1 cellular context compared by ENCODE assay signal in genomic region chr12:93785262-93786010, GRCh38.
TF ChIP-seq lines count a peak whose summit lies in the region.

No MANE protein-coding gene starts in this region.

TF ChIP-seq in A549, 52 proteins besides CTCF, POLR2A, EP300 and RAD21 (continued from another document):
- TF ChIP-seq NFE2L2 (conservative IDR thresholded peaks at IDR 0.05; ENCODE audit: low read length), result no peak
- TF ChIP-seq RNF2 (IDR thresholded peaks at IDR 0.05; ENCODE audit: borderline replicate concordance, low read depth), result no peak
- TF ChIP-seq RCOR1 (IDR thresholded peaks at IDR 0.05; ENCODE audit: low read depth, low read length), result no peak
- no peak for TF ChIP-seq CBX2 (IDR thresholded peaks at IDR 0.05; ENCODE audit: borderline replicate concordance, low read depth)
- TF ChIP-seq, protein P1, sequence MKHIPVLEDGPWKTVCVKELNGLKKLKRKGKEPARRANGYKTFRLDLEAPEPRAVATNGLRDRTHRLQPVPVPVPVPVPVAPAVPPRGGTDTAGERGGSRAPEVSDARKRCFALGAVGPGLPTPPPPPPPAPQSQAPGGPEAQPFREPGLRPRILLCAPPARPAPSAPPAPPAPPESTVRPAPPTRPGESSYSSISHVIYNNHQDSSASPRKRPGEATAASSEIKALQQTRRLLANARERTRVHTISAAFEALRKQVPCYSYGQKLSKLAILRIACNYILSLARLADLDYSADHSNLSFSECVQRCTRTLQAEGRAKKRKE (CRISPR knock-in tag; IDR thresholded peaks at IDR 0.05; ENCODE audit: low read depth), result peak; percentile 54
- TF ChIP-seq ZFP36 (IDR thresholded peaks at IDR 0.05; ENCODE audit: borderline replicate concordance, partially characterized antibody), result no peak
- TF ChIP-seq, protein P2, sequence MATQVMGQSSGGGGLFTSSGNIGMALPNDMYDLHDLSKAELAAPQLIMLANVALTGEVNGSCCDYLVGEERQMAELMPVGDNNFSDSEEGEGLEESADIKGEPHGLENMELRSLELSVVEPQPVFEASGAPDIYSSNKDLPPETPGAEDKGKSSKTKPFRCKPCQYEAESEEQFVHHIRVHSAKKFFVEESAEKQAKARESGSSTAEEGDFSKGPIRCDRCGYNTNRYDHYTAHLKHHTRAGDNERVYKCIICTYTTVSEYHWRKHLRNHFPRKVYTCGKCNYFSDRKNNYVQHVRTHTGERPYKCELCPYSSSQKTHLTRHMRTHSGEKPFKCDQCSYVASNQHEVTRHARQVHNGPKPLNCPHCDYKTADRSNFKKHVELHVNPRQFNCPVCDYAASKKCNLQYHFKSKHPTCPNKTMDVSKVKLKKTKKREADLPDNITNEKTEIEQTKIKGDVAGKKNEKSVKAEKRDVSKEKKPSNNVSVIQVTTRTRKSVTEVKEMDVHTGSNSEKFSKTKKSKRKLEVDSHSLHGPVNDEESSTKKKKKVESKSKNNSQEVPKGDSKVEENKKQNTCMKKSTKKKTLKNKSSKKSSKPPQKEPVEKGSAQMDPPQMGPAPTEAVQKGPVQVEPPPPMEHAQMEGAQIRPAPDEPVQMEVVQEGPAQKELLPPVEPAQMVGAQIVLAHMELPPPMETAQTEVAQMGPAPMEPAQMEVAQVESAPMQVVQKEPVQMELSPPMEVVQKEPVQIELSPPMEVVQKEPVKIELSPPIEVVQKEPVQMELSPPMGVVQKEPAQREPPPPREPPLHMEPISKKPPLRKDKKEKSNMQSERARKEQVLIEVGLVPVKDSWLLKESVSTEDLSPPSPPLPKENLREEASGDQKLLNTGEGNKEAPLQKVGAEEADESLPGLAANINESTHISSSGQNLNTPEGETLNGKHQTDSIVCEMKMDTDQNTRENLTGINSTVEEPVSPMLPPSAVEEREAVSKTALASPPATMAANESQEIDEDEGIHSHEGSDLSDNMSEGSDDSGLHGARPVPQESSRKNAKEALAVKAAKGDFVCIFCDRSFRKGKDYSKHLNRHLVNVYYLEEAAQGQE (IDR thresholded peaks at IDR 0.05), result no peak
- TF ChIP-seq KDM1A (IDR thresholded peaks at IDR 0.05; ENCODE audit: low read depth), result no peak
- TF ChIP-seq, protein P3, sequence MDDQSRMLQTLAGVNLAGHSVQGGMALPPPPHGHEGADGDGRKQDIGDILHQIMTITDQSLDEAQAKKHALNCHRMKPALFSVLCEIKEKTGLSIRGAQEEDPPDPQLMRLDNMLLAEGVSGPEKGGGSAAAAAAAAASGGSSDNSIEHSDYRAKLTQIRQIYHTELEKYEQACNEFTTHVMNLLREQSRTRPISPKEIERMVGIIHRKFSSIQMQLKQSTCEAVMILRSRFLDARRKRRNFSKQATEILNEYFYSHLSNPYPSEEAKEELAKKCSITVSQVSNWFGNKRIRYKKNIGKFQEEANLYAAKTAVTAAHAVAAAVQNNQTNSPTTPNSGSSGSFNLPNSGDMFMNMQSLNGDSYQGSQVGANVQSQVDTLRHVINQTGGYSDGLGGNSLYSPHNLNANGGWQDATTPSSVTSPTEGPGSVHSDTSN (IDR thresholded peaks at IDR 0.05), result peak; percentile 40; the same call in 1 of the 2 replicates
- TF ChIP-seq FOSL2 (IDR thresholded peaks at IDR 0.05), result peak; percentile 99
- TF ChIP-seq FOSL2 (CRISPR knock-in tag; IDR thresholded peaks at IDR 0.05), result peak; percentile 100
- 0 out of 3 replicates have a peak, but pooled peaks have one; percentile 72 for TF ChIP-seq BCL3 (IDR thresholded peaks at IDR 0.05)
- TF ChIP-seq, protein P4, sequence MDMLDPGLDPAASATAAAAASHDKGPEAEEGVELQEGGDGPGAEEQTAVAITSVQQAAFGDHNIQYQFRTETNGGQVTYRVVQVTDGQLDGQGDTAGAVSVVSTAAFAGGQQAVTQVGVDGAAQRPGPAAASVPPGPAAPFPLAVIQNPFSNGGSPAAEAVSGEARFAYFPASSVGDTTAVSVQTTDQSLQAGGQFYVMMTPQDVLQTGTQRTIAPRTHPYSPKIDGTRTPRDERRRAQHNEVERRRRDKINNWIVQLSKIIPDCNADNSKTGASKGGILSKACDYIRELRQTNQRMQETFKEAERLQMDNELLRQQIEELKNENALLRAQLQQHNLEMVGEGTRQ (IDR thresholded peaks at IDR 0.05), result peak; percentile 93
- no peak for TF ChIP-seq MYC (IDR thresholded peaks at IDR 0.05; ENCODE audit: borderline replicate concordance, low read length)
- TF ChIP-seq MAFK (IDR thresholded peaks at IDR 0.05; ENCODE audit: partially characterized antibody), result peak; percentile 56
